Comparison of ENCODE assay signal across 26 cellular contexts in genomic region chr5:165617491-165617890, GRCh38.
"Had no signal": no experiment of that assay in that cellular context is flagged by ENCODE, and none has a peak within 500 bp of the region (broad histone marks: within the 10 kb centered on the region; RNA-seq: fewer than 3 reads in every experiment).

No MANE protein-coding gene starts in this region.

- ATAC-seq: activated CD4-positive, alpha-beta T cell treated with anti-CD3 and anti-CD28 coated beads for 36 hours; activated T-helper 17 cell treated with anti-CD3 and anti-CD28 coated beads, Interleukin-2, amount 50 U/mL, for 72 hours; Panc1; Right ventricle myocardium inferior had no signal

- H3K4me3 ChIP-seq: SK-N-MC had no signal

- DNase-seq: activated CD4-positive, alpha-beta memory T cell treated with anti-CD3 and anti-CD28 coated beads, Interleukin-2, amount 10 ng/mL, durations not matched to agents 7 days and 5 days; activated CD4-positive, alpha-beta T cell treated with anti-CD3 and anti-CD28 coated beads for 36 hours; activated CD4-positive, alpha-beta T cell treated with anti-CD3 and anti-CD28 coated beads, Interleukin-2, amount 50 U/mL, for 1 hour; activated gamma-delta T cell; activated naive CD4-positive, alpha-beta T cell treated with anti-CD3 and anti-CD28 coated beads for 36 hours; activated T-cell treated with anti-CD3 and anti-CD28 coated beads for 4 hours; activated T-cell treated with anti-CD3 and anti-CD28 coated beads, Interleukin-2, amount 50 U/mL, for 48 hours; amygdala; cerebellar nuclear complex; NCI-H1048; NCI-H146; NCI-H187 treated with DMSO at 0.1 percent for 48 hours; NCI-H2171; NCI-H2227 treated with DMSO at 0.1 percent for 48 hours; NCI-H446 treated with DMSO at 0.1 percent for 48 hours; NCI-H526; NCI-H774; OCI-M1; RPMI8226; T-helper 1 cell; WERI-Rb-1 had no signal

- H3K36me3 ChIP-seq: WERI-Rb-1 had no signal

- H3K27ac ChIP-seq: KMS-11, SK-N-MC, WERI-Rb-1 had no signal

- H3K9ac ChIP-seq: KMS-11 had no signal
